ENCODE assay signal across 8 cellular contexts in the genomic region with DNA sequence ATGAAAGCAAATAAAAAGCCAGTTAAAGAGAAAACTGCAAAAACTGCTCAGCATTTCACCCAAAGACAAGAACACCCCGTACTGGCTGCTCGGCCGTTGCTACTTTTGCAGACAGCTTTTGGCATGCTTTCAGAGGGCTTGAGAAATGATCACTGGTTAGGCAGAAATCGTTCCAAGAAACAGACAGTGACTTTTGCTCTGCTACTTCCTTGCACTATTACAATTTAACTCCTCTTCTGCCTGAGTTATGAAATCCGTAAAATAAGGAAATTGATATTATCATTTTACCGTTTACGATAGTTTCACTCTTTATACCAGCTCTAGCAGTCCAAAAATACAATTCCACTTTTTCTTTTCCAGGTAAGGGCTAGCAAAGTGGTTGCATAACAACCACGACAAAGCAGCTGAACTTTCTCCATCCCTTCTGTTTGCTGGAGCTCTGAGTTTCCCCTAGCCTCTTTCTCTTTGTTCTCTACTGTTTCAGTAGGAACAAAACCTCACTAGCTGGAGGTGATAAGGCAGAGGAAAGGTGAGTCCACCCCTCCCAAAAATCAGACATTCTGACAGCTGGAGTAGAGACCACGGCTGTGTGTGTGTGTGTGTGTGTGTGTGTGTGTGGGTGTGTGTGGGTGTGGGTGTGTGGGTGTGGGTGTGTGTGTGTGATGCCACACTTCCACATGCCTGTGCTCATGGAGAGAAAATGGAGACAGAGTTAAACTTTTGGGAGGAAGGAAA.
DNase-seq lines count a peak whose midpoint lies in the region; ATAC-seq and TF ChIP-seq lines count a peak whose summit lies in the region.

No MANE protein-coding gene starts in this region.

- no peaks in the 10 kb centered on the region for H3K23me2 ChIP-seq in H9 (ENCODE audit: insufficient read length, low read depth, low read length, poor library complexity, severe bottlenecking)

- CTCF ChIA-PET in AG04450 (lab: Charles Lee): no interaction called here

- no peak overlapping the region for H3K4ac ChIP-seq in H9 (ENCODE audit: low read depth, low read length)

- no peak overlapping the region for H2BK5ac ChIP-seq in H9 (ENCODE audit: insufficient read length, low read length)

- no CpG with 5 or more reads among the region's 9 CpGs for WGBS in H9 (ENCODE audit: extremely low coverage, insufficient read length, low lambda C conversion rate)

- POLR2A ChIA-PET in AG04450 (lab: Yijun Ruan, JAX): no interaction called here
- POLR2A ChIA-PET in naive thymus-derived CD8-positive, alpha-beta T cell (lab: Charles Lee): no interaction called here

- no peak overlapping the region for H4K8ac ChIP-seq in H9 (replicated peaks; ENCODE audit: insufficient read length, low read depth, low read length)

- H3K36me3 Mint-ChIP-seq in naive thymus-derived CD8-positive, alpha-beta T cell: no peaks in the 10 kb centered on the region
- no peaks in the 10 kb centered on the region for H3K36me3 Mint-ChIP-seq in H9 (ENCODE audit: insufficient read depth in 1 of 3, low read depth in 3 of 3)

- H4K20me1 ChIP-seq in H9 (ENCODE audit: control insufficient read depth, insufficient read depth, insufficient read length): no peaks in the 10 kb centered on the region

- H3K27me3 ChIP-seq in AG04450 (ENCODE audit: control insufficient read depth, insufficient read depth, low read length) (peaks cover 7% of the 10 kb centered on the region), H9 (ENCODE audit: insufficient read depth, low read length) (no peaks in the 10 kb centered on the region), H7 (ENCODE audit: control insufficient read depth, insufficient read depth, low read length) (no peaks in the 10 kb centered on the region)

- no peak overlapping the region for H2BK20ac ChIP-seq in H9 (ENCODE audit: low read depth, low read length, poor library complexity, severe bottlenecking)

- no peak overlapping the region for H3K4me2 ChIP-seq in H9 (ENCODE audit: insufficient read depth, insufficient read length, low read length)

- H2AFZ ChIP-seq in H9 (ENCODE audit: low read length): no peak overlapping the region

- no peak overlapping the region for H3K18ac ChIP-seq in H9 (ENCODE audit: insufficient read length, low read depth, low read length)

- no peaks in the 10 kb centered on the region for H3K79me2 ChIP-seq in H9 (ENCODE audit: insufficient read depth, low read length)

- no peak overlapping the region for H2BK120ac ChIP-seq in H9 (ENCODE audit: low read depth, low read length, poor library complexity, severe bottlenecking)

- H3K9me3 ChIP-seq in AG04450 (ENCODE audit: control insufficient read depth, insufficient read depth, low read length) (no peaks in the 10 kb centered on the region), H9 (ENCODE audit: control insufficient read depth, low read depth, low read length) (no peaks in the 10 kb centered on the region)

- H3K4me1 ChIP-seq in H9 (ENCODE audit: insufficient read depth, low read length): no peaks in the 10 kb centered on the region

- peak overlapping the region in 7 of 10 donors; percentile 1 to 74 (median 26) for H3K27ac Mint-ChIP-seq in naive thymus-derived CD8-positive, alpha-beta T cell
- peak overlapping the region in 1 of 3 experiments; percentile 45; a peak in 2 of 7 replicates for H3K27ac Mint-ChIP-seq in H9

- no peaks in the 10 kb centered on the region for H3K79me1 ChIP-seq in H9 (ENCODE audit: insufficient read depth, low read depth, low read length, poor library complexity, severe bottlenecking)

- H3K4me1 Mint-ChIP-seq in naive thymus-derived CD8-positive, alpha-beta T cell: peaks cover 8 to 21% (median 13%) of the 10 kb centered on the region in 4 donors
- peaks cover 2 to 5% of the 10 kb centered on the region in 2 experiments; a peak in 2 of 4 replicates for H3K4me1 Mint-ChIP-seq in H9

- no peaks in the 10 kb centered on the region for H3K9me3 Mint-ChIP-seq in naive thymus-derived CD8-positive, alpha-beta T cell
- no peaks in the 10 kb centered on the region for H3K9me3 Mint-ChIP-seq in H9

- H3K4me3 Mint-ChIP-seq in naive thymus-derived CD8-positive, alpha-beta T cell: peak overlapping the region; percentile 42 to 74 (median 68)
- H3K4me3 Mint-ChIP-seq in H9: no peak overlapping the region

- H3T11ph ChIP-seq in H9 (ENCODE audit: low read length): no peak overlapping the region

- H3K14ac ChIP-seq in H9 (ENCODE audit: insufficient read depth, low read length): no peak overlapping the region; the same call in 1 of the 2 replicates

- no peak overlapping the region for H3K23ac ChIP-seq in H9 (ENCODE audit: insufficient read length, low read depth, low read length)

- H4K5ac ChIP-seq in H9 (ENCODE audit: insufficient read length, low read depth, low read length): no peak overlapping the region

- no peak for ATAC-seq in naive thymus-derived CD8-positive, alpha-beta T cell

- TF ChIP-seq CTCF in AG04450 (IDR thresholded peaks at IDR 0.05; ENCODE audit: low read depth, low read length): no peak
- no peak for TF ChIP-seq CTCF in epithelial cell of proximal tubule (conservative IDR thresholded peaks at IDR 0.05; ENCODE audit: low read depth, low read length)
- TF ChIP-seq CTCF in H9 (conservative IDR thresholded peaks at IDR 0.05): no peak

- H3K9ac ChIP-seq in H9 (ENCODE audit: extremely low read depth, insufficient read length, low read length): no peak overlapping the region

- H2AK5ac ChIP-seq in H9 (ENCODE audit: insufficient read length, low read length): no peak overlapping the region

- peaks cover 0 to 8% (median 0%) of the 10 kb centered on the region in 5 donors for H3K27me3 Mint-ChIP-seq in naive thymus-derived CD8-positive, alpha-beta T cell
- peaks cover 3% of the 10 kb centered on the region; the same call in 1 of the 2 replicates for H3K27me3 Mint-ChIP-seq in H9 (ENCODE audit: low read depth)

- no peaks in the 10 kb centered on the region for H3K36me3 ChIP-seq in H7 (replicated peaks; ENCODE audit: control insufficient read depth, insufficient read depth, low read length)

- no peak for DNase-seq in AG04450 (ENCODE audit: low read depth, low spot score)
- peak; percentile 46 to 87 for DNase-seq in NOMO-1 (lab: John Stamatoyannopoulos, UW; ENCODE audit: unreplicated experiment in 2 of 2)
- peak; percentile 54 for DNase-seq in epithelial cell of proximal tubule (ENCODE audit: low read depth)
- DNase-seq in naive thymus-derived CD8-positive, alpha-beta T cell: peak in 2 of 10 donors; percentile 8 to 9
- no peak for DNase-seq in NAMALWA (ENCODE audit: low spot score)
- no peak for DNase-seq in H9
- DNase-seq in NCI-H2171 (lab: John Stamatoyannopoulos, UW): no peak
- DNase-seq in H7: no peak

- H3K56ac ChIP-seq in H9 (ENCODE audit: insufficient read length, low read depth, low read length): no peak overlapping the region

- H2BK12ac ChIP-seq in H9 (ENCODE audit: insufficient read length, low read depth, low read length): no peak overlapping the region

- H4K91ac ChIP-seq in H9 (ENCODE audit: insufficient read length, low read depth, low read length): no peak overlapping the region

- H3K4me3 ChIP-seq in AG04450 (ENCODE audit: low read depth, low read length) (peak overlapping the region; percentile 33), epithelial cell of proximal tubule (ENCODE audit: low read depth, low read length) (peak overlapping the region; percentile 17), H7 (ENCODE audit: insufficient read depth, low read depth, low read length) (no peak overlapping the region)

- H3K27ac ChIP-seq in AG04450 (ENCODE audit: low read depth, low read length) (no peak overlapping the region), H9 (ENCODE audit: insufficient read length, low read depth, low read length) (no peak overlapping the region)

- H2BK15ac ChIP-seq in H9 (ENCODE audit: low read depth, low read length): no peak overlapping the region

Comparison
In these comparisons a context has a peak if more than half of its experiments do, and no peak if none do; other contexts are left out.
1. DNase-seq: peak in NOMO-1 (2 of 2) and epithelial cell of proximal tubule (single experiment); none in AG04450 (single experiment), NAMALWA (single experiment), H9 (single experiment), NCI-H2171 (single experiment) and H7 (single experiment).
2. H3K4me3 Mint-ChIP-seq: peak in naive thymus-derived CD8-positive, alpha-beta T cell (10 of 10); none in H9 (0 of 2).